In genomic region chr17:80783971-80784370, GRCh38 we compare ENCODE assay signal across 21 cellular contexts.
A peak's percentile ranks its signal among the peaks of the same experiment; 100 is the strongest.
DNase-seq lines count a peak whose midpoint lies in the region; ATAC-seq and TF ChIP-seq lines count a peak whose summit lies in the region.
"Had no signal": no experiment of that assay in that cellular context is flagged by ENCODE, and none has a peak within 500 bp of the region (broad histone marks: within the 10 kb centered on the region; RNA-seq: fewer than 3 reads in every experiment).

No MANE protein-coding gene starts in this region.

- H3K9me3 ChIP-seq in naive thymus-derived CD4-positive, alpha-beta T cell (ENCODE audit: control insufficient read depth in 2 of 3, low read length in 3 of 3) = no peaks in the 10 kb centered on the region
- H3K9me3 ChIP-seq in WERI-Rb-1 (ENCODE audit: severe bottlenecking) = no peaks in the 10 kb centered on the region
- H3K9me3 ChIP-seq: body of pancreas, colonic mucosa, pancreas, thyroid gland had no signal

- no peaks in the 10 kb centered on the region for H3K27me3 ChIP-seq in naive thymus-derived CD4-positive, alpha-beta T cell (ENCODE audit: control insufficient read depth in 2 of 2, insufficient read depth in 2 of 2, low read length in 2 of 2)
- H3K27me3 ChIP-seq in WERI-Rb-1 (ENCODE audit: insufficient read depth, low read depth, severe bottlenecking) = no peaks in the 10 kb centered on the region
- H3K27me3 ChIP-seq: body of pancreas, colonic mucosa, pancreas, thyroid gland had no signal

- H3K4me3 Mint-ChIP-seq in T-helper 2 cell treated with Interferon-gamma antibody and Interleukin-4, amounts not matched to agents 5 μg/mL and 100 μg/mL, for 36 hours = peak overlapping the region; percentile 74
- peak overlapping the region; percentile 20 for H3K4me3 Mint-ChIP-seq in activated naive CD8-positive, alpha-beta T cell treated with anti-CD3 and anti-CD28 coated beads, Interleukin-2, amount 10 ng/mL, durations not matched to agents 7 days and 5 days
- H3K4me3 Mint-ChIP-seq in naive thymus-derived CD4-positive, alpha-beta T cell = peak overlapping the region in 6 of 10 donors; percentile 48 to 96 (median 83)

- TF ChIP-seq CTCF in WERI-Rb-1 (IDR thresholded peaks at IDR 0.05; ENCODE audit: low read depth, low read length) = no peak

- POLR2A ChIA-PET in activated naive CD8-positive, alpha-beta T cell treated with anti-CD3 and anti-CD28 coated beads, Interleukin-2, amount 10 ng/mL, durations not matched to agents 7 days and 5 days (lab: Charles Lee) = interaction anchor here (0.8 to 3.8 kb wide), 3 partner anchors 9 to 73 kb away, joined by 3 to 28 read pairs (median 6); no protein-coding TSS in a partner anchor
- POLR2A ChIA-PET in naive thymus-derived CD4-positive, alpha-beta T cell (lab: Charles Lee) = interaction anchor here (0.7 to 4.0 kb wide), 11 partner anchors 9 to 391 kb away, joined by 3 to 39 read pairs (median 4); no protein-coding TSS in a partner anchor

- no peak for ATAC-seq in activated naive CD8-positive, alpha-beta T cell treated with anti-CD3 and anti-CD28 coated beads, Interleukin-2, amount 10 ng/mL, durations not matched to agents 7 days and 5 days (ENCODE audit: low read depth)
- ATAC-seq in naive thymus-derived CD4-positive, alpha-beta T cell = no peak
- ATAC-seq: body of pancreas; pancreas; stimulated activated effector memory CD8-positive, alpha-beta T cell treated with anti-CD3 and anti-CD28 coated beads, Interleukin-12 subunit alpha, Interleukin-12 subunit beta, amount 100 ng/mL, for 72 hours had no signal

- H3K4me1 Mint-ChIP-seq in T-helper 2 cell treated with Interferon-gamma antibody and Interleukin-4, amounts not matched to agents 5 μg/mL and 100 μg/mL, for 36 hours (ENCODE audit: low read depth) = peaks cover 77% of the 10 kb centered on the region
- peaks cover 71% of the 10 kb centered on the region for H3K4me1 Mint-ChIP-seq in activated naive CD8-positive, alpha-beta T cell treated with anti-CD3 and anti-CD28 coated beads, Interleukin-2, amount 10 ng/mL, durations not matched to agents 7 days and 5 days
- peaks cover 48 to 95% (median 80%) of the 10 kb centered on the region in 7 donors for H3K4me1 Mint-ChIP-seq in naive thymus-derived CD4-positive, alpha-beta T cell

- peak overlapping the region; percentile 68 for H3K27ac ChIP-seq in naive thymus-derived CD4-positive, alpha-beta T cell (ENCODE audit: low read depth, low read length)
- H3K27ac ChIP-seq in WERI-Rb-1 = no peak overlapping the region
- H3K27ac ChIP-seq: body of pancreas, colonic mucosa, pancreas, thyroid gland had no signal

- intact Hi-C loops in naive thymus-derived CD4-positive, alpha-beta T cell (cut with micrococcal nuclease) = loop anchor here (1.0 to 10.0 kb wide), 7 partner anchors 7 to 357 kb away; partner anchors contain the start of gene NPTX1 (in 1 of the 2)

- peaks cover 15% of the 10 kb centered on the region for H3K9me3 Mint-ChIP-seq in T-helper 2 cell treated with Interferon-gamma antibody and Interleukin-4, amounts not matched to agents 5 μg/mL and 100 μg/mL, for 36 hours
- peaks cover 8% of the 10 kb centered on the region for H3K9me3 Mint-ChIP-seq in activated naive CD8-positive, alpha-beta T cell treated with anti-CD3 and anti-CD28 coated beads, Interleukin-2, amount 10 ng/mL, durations not matched to agents 7 days and 5 days
- peaks cover 0 to 10% (median 2%) of the 10 kb centered on the region in 11 donors for H3K9me3 Mint-ChIP-seq in naive thymus-derived CD4-positive, alpha-beta T cell

- peaks cover 59% of the 10 kb centered on the region for H3K36me3 Mint-ChIP-seq in T-helper 2 cell treated with Interferon-gamma antibody and Interleukin-4, amounts not matched to agents 5 μg/mL and 100 μg/mL, for 36 hours (ENCODE audit: low read depth)
- H3K36me3 Mint-ChIP-seq in activated naive CD8-positive, alpha-beta T cell treated with anti-CD3 and anti-CD28 coated beads, Interleukin-2, amount 10 ng/mL, durations not matched to agents 7 days and 5 days = peaks cover 26% of the 10 kb centered on the region
- peaks cover 4 to 47% (median 22%) of the 10 kb centered on the region in 5 donors for H3K36me3 Mint-ChIP-seq in naive thymus-derived CD4-positive, alpha-beta T cell

- no peaks in the 10 kb centered on the region for H3K27me3 Mint-ChIP-seq in T-helper 2 cell treated with Interferon-gamma antibody and Interleukin-4, amounts not matched to agents 5 μg/mL and 100 μg/mL, for 36 hours (ENCODE audit: low read depth)
- H3K27me3 Mint-ChIP-seq in activated naive CD8-positive, alpha-beta T cell treated with anti-CD3 and anti-CD28 coated beads, Interleukin-2, amount 10 ng/mL, durations not matched to agents 7 days and 5 days = no peaks in the 10 kb centered on the region
- H3K27me3 Mint-ChIP-seq in naive thymus-derived CD4-positive, alpha-beta T cell = no peaks in the 10 kb centered on the region

- H3K27ac Mint-ChIP-seq in T-helper 2 cell treated with Interferon-gamma antibody and Interleukin-4, amounts not matched to agents 5 μg/mL and 100 μg/mL, for 36 hours = peak overlapping the region; percentile 87
- H3K27ac Mint-ChIP-seq in activated naive CD8-positive, alpha-beta T cell treated with anti-CD3 and anti-CD28 coated beads, Interleukin-2, amount 10 ng/mL, durations not matched to agents 7 days and 5 days = peak overlapping the region; percentile 97
- H3K27ac Mint-ChIP-seq in naive thymus-derived CD4-positive, alpha-beta T cell = peak overlapping the region; percentile 89 to 99 (median 95)

- no peak for DNase-seq in T-helper 2 cell treated with Interferon-gamma antibody and Interleukin-4, amounts not matched to agents 5 μg/mL and 100 μg/mL, for 36 hours (ENCODE audit: low spot score)
- DNase-seq in T-helper 2 cell = no peak
- DNase-seq in EH (ENCODE audit: low read depth) = peak; percentile 32
- DNase-seq in activated naive CD8-positive, alpha-beta T cell treated with anti-CD3 and anti-CD28 coated beads, Interleukin-2, amount 10 ng/mL, durations not matched to agents 7 days and 5 days = no peak
- peak in 1 of 9 donors; percentile 15 for DNase-seq in naive thymus-derived CD4-positive, alpha-beta T cell
- no peak for DNase-seq in HUDEP-2 (lab: John Stamatoyannopoulos, UW; ENCODE audit: unreplicated experiment in 76 of 76)
- DNase-seq in NCI-H146 treated with DMSO at 0.1 percent for 48 hours (lab: John Stamatoyannopoulos, UW; ENCODE audit: unreplicated experiment) = no peak
- DNase-seq in WERI-Rb-1 = no peak
- DNase-seq: 8988T; activated CD4-positive, alpha-beta T cell treated with anti-CD3 and anti-CD28 coated beads, Interleukin-2, amount 50 U/mL, for 4 hours; body of pancreas; colonic mucosa; foreskin melanocyte; GF-D8; kidney; NCI-H2107; NCI-H524 treated with DMSO at 0.1 percent for 48 hours; thyroid gland had no signal

- H3K4me3 ChIP-seq in naive thymus-derived CD4-positive, alpha-beta T cell (ENCODE audit: low read length) = no peak overlapping the region
- no peak overlapping the region for H3K4me3 ChIP-seq in WERI-Rb-1 (ENCODE audit: low read depth, low read length)
- H3K4me3 ChIP-seq: body of pancreas, colonic mucosa, lung, pancreas, thyroid gland had no signal

- peaks cover 51 to 88% of the 10 kb centered on the region in 2 donors for H3K4me1 ChIP-seq in naive thymus-derived CD4-positive, alpha-beta T cell (ENCODE audit: control insufficient read depth in 2 of 2, insufficient read depth in 2 of 2, low read length in 2 of 2)
- H3K4me1 ChIP-seq: body of pancreas, colonic mucosa, pancreas had no signal

- CTCF ChIA-PET in naive thymus-derived CD4-positive, alpha-beta T cell (lab: Charles Lee) = interaction anchor here (0.6 to 1.4 kb wide), 2 partner anchors 21 to 119 kb away, joined by 3 to 4 read pairs; no protein-coding TSS in a partner anchor

- peaks cover 0 to 6% (median 0%) of the 10 kb centered on the region in 3 experiments for H3K36me3 ChIP-seq in naive thymus-derived CD4-positive, alpha-beta T cell (ENCODE audit: control insufficient read depth in 2 of 3, insufficient read depth in 3 of 3, low read length in 3 of 3)
- H3K36me3 ChIP-seq in WERI-Rb-1 = peaks cover 10% of the 10 kb centered on the region
- H3K36me3 ChIP-seq: colonic mucosa, pancreas, thyroid gland had no signal

Comparison
In these comparisons a context has a peak if more than half of its experiments do, and no peak if none do; other contexts are left out.
1. H3K4me3 Mint-ChIP-seq: peak in every context shown above with its lines; median percentile 83 in naive thymus-derived CD4-positive, alpha-beta T cell; 74 in T-helper 2 cell treated with Interferon-gamma antibody and Interleukin-4, amounts not matched to agents 5 μg/mL and 100 μg/mL, for 36 hours; 20 in activated naive CD8-positive, alpha-beta T cell treated with anti-CD3 and anti-CD28 coated beads, Interleukin-2, amount 10 ng/mL, durations not matched to agents 7 days and 5 days.